In the genomic region with DNA sequence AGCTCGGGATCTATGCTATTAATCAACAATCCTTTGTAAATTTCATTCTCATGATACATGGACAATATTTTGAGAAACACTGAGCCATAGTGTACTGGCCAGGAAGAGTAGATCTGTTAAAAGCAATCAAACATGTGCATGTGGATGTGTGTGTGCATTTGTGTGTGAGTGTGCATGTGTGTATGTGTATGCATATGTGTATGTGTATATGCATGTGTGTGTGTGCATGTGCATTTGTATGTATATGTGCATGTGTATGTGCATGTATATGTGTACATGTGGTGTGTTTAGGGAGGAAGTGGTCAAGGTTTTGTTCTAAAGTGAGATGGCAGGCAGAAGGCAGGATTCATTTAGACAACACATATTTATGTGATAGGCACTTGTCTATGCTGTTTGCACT, we compare ENCODE assay signal across 9 cellular contexts.
"Had no signal": no experiment of that assay in that cellular context is flagged by ENCODE, and none has a peak within 500 bp of the region (broad histone marks: within the 10 kb centered on the region; RNA-seq: fewer than 3 reads in every experiment).

No MANE protein-coding gene starts in this region.

- H3K4me1 Mint-ChIP-seq: GM23338 had no signal

- H3K4me3 ChIP-seq: GM23338, K562 had no signal

- H3K9me3 Mint-ChIP-seq: GM23338 had no signal

- ATAC-seq: GM23338 had no signal

- H3K27ac Mint-ChIP-seq: GM23338, H9 had no signal

- H3K4me2 ChIP-seq: GM23338 had no signal

- DNase-seq: H9, HCEC 1CT, IMR-90, KG1 had no signal

- FAIRE-seq: H1, H54, HTR-8/SVneo, K562 had no signal

- H3K4me3 Mint-ChIP-seq: GM23338, H9 had no signal
